In the genomic region with DNA sequence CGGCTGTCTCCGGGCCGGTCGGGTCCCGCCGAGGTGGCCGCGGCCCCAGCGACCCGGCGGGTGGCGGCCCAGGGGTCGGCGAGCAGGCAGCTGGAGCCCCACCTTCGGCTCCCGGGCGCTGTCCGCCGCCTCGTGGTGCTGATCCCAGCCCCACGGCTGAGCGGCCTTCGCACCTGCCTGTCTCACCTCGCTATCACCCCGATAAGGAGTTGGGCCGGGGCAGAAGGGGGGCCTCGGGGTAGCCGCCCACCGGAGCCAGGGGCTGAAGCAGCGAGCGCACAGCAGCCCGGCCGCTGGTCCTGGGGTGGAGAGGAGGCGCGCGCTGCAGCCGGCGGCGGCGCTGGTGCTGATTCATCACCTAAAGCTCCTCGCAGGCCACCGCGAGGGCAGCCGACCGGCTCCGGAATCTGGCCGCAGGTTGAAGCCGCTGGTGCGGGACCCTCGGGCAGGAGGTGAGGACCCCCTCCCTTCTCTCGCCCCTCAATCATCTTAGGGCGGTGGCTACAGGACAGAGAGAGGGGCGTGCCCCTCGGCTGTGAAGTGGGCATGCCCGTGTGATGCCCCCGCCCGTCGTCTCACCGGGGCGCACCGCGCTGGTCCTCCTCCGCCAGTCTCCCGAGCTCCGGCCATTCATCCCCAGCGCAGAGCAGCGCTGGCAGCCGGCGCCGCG, we compare ENCODE assay signal across 9 cellular contexts.
DNase-seq lines count a peak whose midpoint lies in the region; ATAC-seq and TF ChIP-seq lines count a peak whose summit lies in the region.
"Had no signal": no experiment of that assay in that cellular context is flagged by ENCODE, and none has a peak within 500 bp of the region (broad histone marks: within the 10 kb centered on the region; RNA-seq: fewer than 3 reads in every experiment).

No MANE protein-coding gene starts in this region.

- H3K36me3 ChIP-seq in NT2/D1 (ENCODE audit: insufficient read depth, insufficient read length, low read length) (no peaks in the 10 kb centered on the region), brain microvascular endothelial cell (replicated peaks) (no peaks in the 10 kb centered on the region)

- no peaks in the 10 kb centered on the region; the same call in 1 of the 2 replicates for H3K9me3 ChIP-seq in NT2/D1 (ENCODE audit: insufficient read depth, low read length)

- peak overlapping the region; percentile 32 for H3K9ac ChIP-seq in NT2/D1 (ENCODE audit: insufficient read length, low read depth)

- no peak for TF ChIP-seq CTCF in brain microvascular endothelial cell (IDR thresholded peaks at IDR 0.05; ENCODE audit: low read depth, low read length, missing control alignments)

- no peaks in the 10 kb centered on the region for H3K4me1 Mint-ChIP-seq in stimulated activated effector memory CD8-positive, alpha-beta T cell treated with anti-CD3 and anti-CD28 coated beads, Interleukin-12 subunit alpha, Interleukin-12 subunit beta, amount 100 ng/mL, for 72 hours

- in situ Hi-C loops in brain microvascular endothelial cell (cut with HindIII; ENCODE audit: low pct_ligation_motif_present, low sequenced_read_pairs): no loop called here

- DNase-seq in NCI-H2081 (lab: John Stamatoyannopoulos, UW): peak; percentile 41 to 54
- DNase-seq in NCI-H2081 treated with DMSO at 0.1 percent for 48 hours (lab: John Stamatoyannopoulos, UW): no peak
- no peak for DNase-seq in NT2/D1 (ENCODE audit: low read depth, low spot score)
- peak; percentile 28 for DNase-seq in brain microvascular endothelial cell
- DNase-seq in kidney glomerular epithelial cell (lab: John Stamatoyannopoulos, UW): peak; percentile 46
- DNase-seq in stimulated activated effector memory CD8-positive, alpha-beta T cell treated with anti-CD3 and anti-CD28 coated beads, Interleukin-12 subunit alpha, Interleukin-12 subunit beta, amount 100 ng/mL, for 72 hours (ENCODE audit: low spot score in 2 of 2): peak in 1 of 2 donors; percentile 62
- DNase-seq in SKM-1 treated with dmso at 0.1 percent for 144 hours (lab: John Stamatoyannopoulos, UW; ENCODE audit: unreplicated experiment): no peak
- no peak for DNase-seq in GOT3 (lab: John Stamatoyannopoulos, UW)

- H3K4me3 ChIP-seq in NT2/D1 (ENCODE audit: insufficient read length, low read depth) (peak overlapping the region; percentile 50), brain microvascular endothelial cell (ENCODE audit: low read depth, low read length) (peak overlapping the region; percentile 59)

- H3K9me3 Mint-ChIP-seq in stimulated activated effector memory CD8-positive, alpha-beta T cell treated with anti-CD3 and anti-CD28 coated beads, Interleukin-12 subunit alpha, Interleukin-12 subunit beta, amount 100 ng/mL, for 72 hours: no peaks in the 10 kb centered on the region

- peak; percentile 52 for ATAC-seq in stimulated activated effector memory CD8-positive, alpha-beta T cell treated with anti-CD3 and anti-CD28 coated beads, Interleukin-12 subunit alpha, Interleukin-12 subunit beta, amount 100 ng/mL, for 72 hours

- H3K27me3 ChIP-seq in NT2/D1 (ENCODE audit: insufficient read depth, insufficient read length): peaks cover 88% of the 10 kb centered on the region
- peaks cover 15% of the 10 kb centered on the region for H3K27me3 ChIP-seq in brain microvascular endothelial cell (replicated peaks)

- H3K27ac Mint-ChIP-seq in stimulated activated effector memory CD8-positive, alpha-beta T cell treated with anti-CD3 and anti-CD28 coated beads, Interleukin-12 subunit alpha, Interleukin-12 subunit beta, amount 100 ng/mL, for 72 hours: no peak overlapping the region
- H3K27ac Mint-ChIP-seq: CD8-positive, alpha-beta memory T cell had no signal

- H3K4me3 Mint-ChIP-seq in stimulated activated effector memory CD8-positive, alpha-beta T cell treated with anti-CD3 and anti-CD28 coated beads, Interleukin-12 subunit alpha, Interleukin-12 subunit beta, amount 100 ng/mL, for 72 hours: peak overlapping the region; percentile 28

- H3K27ac ChIP-seq in brain microvascular endothelial cell: no peak overlapping the region

- H3K36me3 Mint-ChIP-seq in stimulated activated effector memory CD8-positive, alpha-beta T cell treated with anti-CD3 and anti-CD28 coated beads, Interleukin-12 subunit alpha, Interleukin-12 subunit beta, amount 100 ng/mL, for 72 hours: no peaks in the 10 kb centered on the region
- H3K36me3 Mint-ChIP-seq: CD8-positive, alpha-beta memory T cell had no signal

- H3K4me1 ChIP-seq in NT2/D1 (ENCODE audit: insufficient read depth, insufficient read length): peaks cover 6% of the 10 kb centered on the region

Comparison
In these comparisons a context has a peak if more than half of its experiments do, and no peak if none do; other contexts are left out.
1. DNase-seq: peak in NCI-H2081 (2 of 2), brain microvascular endothelial cell (single experiment) and kidney glomerular epithelial cell (single experiment); none in NCI-H2081 treated with DMSO at 0.1 percent for 48 hours (single experiment), NT2/D1 (single experiment), SKM-1 treated with dmso at 0.1 percent for 144 hours (single experiment) and GOT3 (single experiment).